Comparison of ENCODE assay signal across 1 cellular context in the genomic region with DNA sequence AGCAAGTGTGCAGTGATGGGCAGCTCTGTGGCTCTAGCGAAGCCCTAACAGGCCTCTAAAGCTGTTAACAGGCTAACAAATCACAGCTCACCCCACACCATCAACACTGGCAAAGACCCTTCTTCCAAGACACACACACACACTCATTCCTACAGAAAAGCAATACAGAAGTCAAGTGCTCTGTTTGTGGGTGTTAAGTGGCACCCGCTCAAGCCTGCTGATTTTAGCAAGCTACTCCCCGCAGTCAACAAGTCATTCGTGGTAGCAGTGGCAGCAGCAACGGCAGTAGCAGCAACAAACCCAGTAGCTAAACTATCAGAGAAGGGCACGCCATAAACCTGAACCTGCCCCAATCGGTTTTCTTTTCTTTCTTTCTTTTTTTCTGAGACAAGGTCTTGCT.
TF ChIP-seq lines count a peak whose summit lies in the region.

No MANE protein-coding gene starts in this region.

TF ChIP-seq in HEK293, 187 proteins besides CTCF, POLR2A, EP300 and RAD21 (continued from another document):
- TF ChIP-seq, protein P1, sequence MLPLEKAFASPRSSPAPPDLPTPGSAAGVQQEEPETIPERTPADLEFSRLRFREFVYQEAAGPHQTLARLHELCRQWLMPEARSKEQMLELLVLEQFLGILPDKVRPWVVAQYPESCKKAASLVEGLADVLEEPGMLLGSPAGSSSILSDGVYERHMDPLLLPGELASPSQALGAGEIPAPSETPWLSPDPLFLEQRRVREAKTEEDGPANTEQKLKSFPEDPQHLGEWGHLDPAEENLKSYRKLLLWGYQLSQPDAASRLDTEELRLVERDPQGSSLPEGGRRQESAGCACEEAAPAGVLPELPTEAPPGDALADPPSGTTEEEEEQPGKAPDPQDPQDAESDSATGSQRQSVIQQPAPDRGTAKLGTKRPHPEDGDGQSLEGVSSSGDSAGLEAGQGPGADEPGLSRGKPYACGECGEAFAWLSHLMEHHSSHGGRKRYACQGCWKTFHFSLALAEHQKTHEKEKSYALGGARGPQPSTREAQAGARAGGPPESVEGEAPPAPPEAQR (tag by site-specific recombination; IDR thresholded peaks at IDR 0.05) = no peak
- TF ChIP-seq SALL2 (tag by site-specific recombination; IDR thresholded peaks at IDR 0.05; ENCODE audit: borderline replicate concordance) = no peak
- TF ChIP-seq, protein P2, sequence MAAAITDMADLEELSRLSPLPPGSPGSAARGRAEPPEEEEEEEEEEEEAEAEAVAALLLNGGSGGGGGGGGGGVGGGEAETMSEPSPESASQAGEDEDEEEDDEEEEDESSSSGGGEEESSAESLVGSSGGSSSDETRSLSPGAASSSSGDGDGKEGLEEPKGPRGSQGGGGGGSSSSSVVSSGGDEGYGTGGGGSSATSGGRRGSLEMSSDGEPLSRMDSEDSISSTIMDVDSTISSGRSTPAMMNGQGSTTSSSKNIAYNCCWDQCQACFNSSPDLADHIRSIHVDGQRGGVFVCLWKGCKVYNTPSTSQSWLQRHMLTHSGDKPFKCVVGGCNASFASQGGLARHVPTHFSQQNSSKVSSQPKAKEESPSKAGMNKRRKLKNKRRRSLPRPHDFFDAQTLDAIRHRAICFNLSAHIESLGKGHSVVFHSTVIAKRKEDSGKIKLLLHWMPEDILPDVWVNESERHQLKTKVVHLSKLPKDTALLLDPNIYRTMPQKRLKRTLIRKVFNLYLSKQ (tag by site-specific recombination; IDR thresholded peaks at IDR 0.05; ENCODE audit: borderline replicate concordance) = no peak
- no peak for TF ChIP-seq KLF9 (tag by site-specific recombination; IDR thresholded peaks at IDR 0.05; ENCODE audit: low read depth)
- peak; percentile 70 for TF ChIP-seq EGR2 (tag by site-specific recombination; IDR thresholded peaks at IDR 0.05; ENCODE audit: low read depth)
- TF ChIP-seq ZNF132 (tag by site-specific recombination; IDR thresholded peaks at IDR 0.05; ENCODE audit: borderline replicate concordance) = no peak
- TF ChIP-seq OSR2 (tag by site-specific recombination; IDR thresholded peaks at IDR 0.05) = peak; percentile 47
- no peak for TF ChIP-seq ZNF133 (tag by site-specific recombination; IDR thresholded peaks at IDR 0.05)
- TF ChIP-seq, protein P3, sequence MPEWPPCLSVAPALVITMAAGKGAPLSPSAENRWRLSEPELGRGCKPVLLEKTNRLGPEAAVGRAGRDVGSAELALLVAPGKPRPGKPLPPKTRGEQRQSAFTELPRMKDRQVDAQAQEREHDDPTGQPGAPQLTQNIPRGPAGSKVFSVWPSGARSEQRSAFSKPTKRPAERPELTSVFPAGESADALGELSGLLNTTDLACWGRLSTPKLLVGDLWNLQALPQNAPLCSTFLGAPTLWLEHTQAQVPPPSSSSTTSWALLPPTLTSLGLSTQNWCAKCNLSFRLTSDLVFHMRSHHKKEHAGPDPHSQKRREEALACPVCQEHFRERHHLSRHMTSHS (tag by site-specific recombination; IDR thresholded peaks at IDR 0.05) = no peak
- TF ChIP-seq ZNF830 (tag by site-specific recombination; IDR thresholded peaks at IDR 0.05; ENCODE audit: low read depth) = no peak
- TF ChIP-seq ZFP3 (tag by site-specific recombination; IDR thresholded peaks at IDR 0.05; ENCODE audit: low read depth) = no peak
- TF ChIP-seq ZNF157 (tag by site-specific recombination; IDR thresholded peaks at IDR 0.05) = no peak
